ENCODE assay signal across 1 cellular context in genomic region chr6:35370124-35370741, GRCh38.
A peak's percentile ranks its signal among the peaks of the same experiment; 100 is the strongest.
TF ChIP-seq lines count a peak whose summit lies in the region.

No MANE protein-coding gene starts in this region.

TF ChIP-seq in K562, 482 proteins besides CTCF, POLR2A, EP300 and RAD21 (continued from another document and continues in another):
- 0 out of 2 replicates have a peak, but pooled peaks have one; percentile 36 for TF ChIP-seq RREB1 (CRISPR knock-in tag; IDR thresholded peaks at IDR 0.05)
- no peak for TF ChIP-seq RFX1 (IDR thresholded peaks at IDR 0.05)
- TF ChIP-seq HINFP (tag; conservative IDR thresholded peaks at IDR 0.05; ENCODE audit: low read depth): 0 out of 2 replicates have a peak, but pooled peaks have one; percentile 21
- TF ChIP-seq HDAC1 (IDR thresholded peaks at IDR 0.05): 0 out of 4 replicates have a peak, but pooled peaks of 1 of the 2 experiments have one; percentile 38
- peak; percentile 51 for TF ChIP-seq PKNOX1 (IDR thresholded peaks at IDR 0.05)
- peak; percentile 36; the same call in 1 of the 2 replicates for TF ChIP-seq VEZF1 (CRISPR knock-in tag; IDR thresholded peaks at IDR 0.05)
- TF ChIP-seq SOX6 (IDR thresholded peaks at IDR 0.05): peak; percentile 45; the same call in 1 of the 2 replicates
- peak; percentile 63 for TF ChIP-seq EGR1 (conservative IDR thresholded peaks at IDR 0.05)
- peak; percentile 32; the same call in 1 of the 2 replicates for TF ChIP-seq MEF2D (tag; conservative IDR thresholded peaks at IDR 0.05; ENCODE audit: low read depth)
- peak; percentile 31; the same call in 1 of the 2 replicates for TF ChIP-seq TFAP4 (CRISPR knock-in tag; IDR thresholded peaks at IDR 0.05; ENCODE audit: borderline replicate concordance)
- TF ChIP-seq CEBPB (tag; IDR thresholded peaks at IDR 0.05): peak; percentile 59
- TF ChIP-seq TRIM24 (IDR thresholded peaks at IDR 0.05): 0 out of 4 replicates have a peak, but pooled peaks of 1 of the 2 experiments have one; percentile 26
- no peak for TF ChIP-seq NR2C1 (IDR thresholded peaks at IDR 0.05)
- TF ChIP-seq NR2C1 (tag; IDR thresholded peaks at IDR 0.05): peak; percentile 54; the same call in 1 of the 2 replicates
- no peak for TF ChIP-seq RBFOX2 (IDR thresholded peaks at IDR 0.05; ENCODE audit: low read depth, low read length)
- no peak for TF ChIP-seq CSDE1 (IDR thresholded peaks at IDR 0.05)
- TF ChIP-seq MEIS2 (IDR thresholded peaks at IDR 0.05; ENCODE audit: partially characterized antibody): peak; percentile 17
- peak; percentile 51; the same call in 1 of the 2 replicates for TF ChIP-seq SMARCE1 (IDR thresholded peaks at IDR 0.05)
- no peak for TF ChIP-seq ID3 (CRISPR knock-in tag; IDR thresholded peaks at IDR 0.05)
- 0 out of 2 replicates have a peak, but pooled peaks have one; percentile 58 for TF ChIP-seq ID3 (tag; IDR thresholded peaks at IDR 0.05)
- peak; percentile 19; the same call in 1 of the 2 replicates for TF ChIP-seq NR2C2 (CRISPR knock-in tag; IDR thresholded peaks at IDR 0.05)
- TF ChIP-seq NR2C2 (tag; IDR thresholded peaks at IDR 0.05): peak; percentile 54
- TF ChIP-seq ZFPM2 (CRISPR knock-in tag; IDR thresholded peaks at IDR 0.05): no peak
- TF ChIP-seq MGA (IDR thresholded peaks at IDR 0.05): peak; percentile 47
- TF ChIP-seq HOMEZ (CRISPR knock-in tag; IDR thresholded peaks at IDR 0.05): no peak
- 0 out of 2 replicates have a peak, but pooled peaks have one; percentile 25 for TF ChIP-seq ZKSCAN8 (CRISPR knock-in tag; IDR thresholded peaks at IDR 0.05)
